In the genomic region with DNA sequence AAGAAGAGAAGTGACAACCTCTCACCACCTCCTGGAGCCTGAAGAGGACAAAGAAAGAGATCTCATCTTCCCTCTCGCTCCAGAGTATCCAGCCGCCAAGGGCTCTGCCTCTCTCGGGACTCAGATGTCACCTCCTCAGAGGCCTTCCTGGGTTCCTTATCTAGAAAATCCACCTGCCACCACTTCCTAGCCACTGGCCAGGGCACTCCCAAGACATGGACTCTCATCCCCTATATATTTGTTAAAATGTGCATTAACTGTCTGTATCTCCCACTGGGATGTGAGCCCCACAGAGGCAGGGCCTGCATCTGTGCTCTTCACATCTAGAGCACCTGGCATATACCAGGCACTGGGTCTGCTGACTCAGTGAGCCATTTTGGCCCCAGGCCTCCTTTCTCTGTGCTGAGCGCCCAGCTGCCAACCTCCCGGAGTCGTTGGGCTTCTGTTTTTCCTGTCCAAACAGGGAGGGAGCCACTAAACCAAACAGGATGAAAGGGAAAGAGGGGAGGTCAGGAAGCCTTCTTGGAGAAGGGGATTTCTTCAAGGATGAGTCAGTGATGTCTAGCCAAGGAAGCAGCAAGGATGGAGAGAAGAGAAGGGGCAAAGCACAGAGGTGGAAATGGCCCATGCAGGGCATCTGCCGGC, we compare ENCODE assay signal across 1 cellular context.
TF ChIP-seq lines count a peak whose summit lies in the region.

No MANE protein-coding gene starts in this region.

TF ChIP-seq in A549, 52 proteins besides CTCF, POLR2A, EP300 and RAD21 (continued from another document):
- TF ChIP-seq, protein P1, sequence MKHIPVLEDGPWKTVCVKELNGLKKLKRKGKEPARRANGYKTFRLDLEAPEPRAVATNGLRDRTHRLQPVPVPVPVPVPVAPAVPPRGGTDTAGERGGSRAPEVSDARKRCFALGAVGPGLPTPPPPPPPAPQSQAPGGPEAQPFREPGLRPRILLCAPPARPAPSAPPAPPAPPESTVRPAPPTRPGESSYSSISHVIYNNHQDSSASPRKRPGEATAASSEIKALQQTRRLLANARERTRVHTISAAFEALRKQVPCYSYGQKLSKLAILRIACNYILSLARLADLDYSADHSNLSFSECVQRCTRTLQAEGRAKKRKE (CRISPR knock-in tag; IDR thresholded peaks at IDR 0.05; ENCODE audit: low read depth): peak; percentile 82; the same call in 1 of the 2 replicates
- TF ChIP-seq FOSL2 (IDR thresholded peaks at IDR 0.05) (no peak), FOSL2 (CRISPR knock-in tag; IDR thresholded peaks at IDR 0.05) (peak; percentile 63), JUNB (IDR thresholded peaks at IDR 0.05) (peak; percentile 55; the same call in 1 of the 2 replicates)
TF ChIP-seq in A549: peak in this region for 5.
